1 cellular context compared by ENCODE assay signal in the genomic region with DNA sequence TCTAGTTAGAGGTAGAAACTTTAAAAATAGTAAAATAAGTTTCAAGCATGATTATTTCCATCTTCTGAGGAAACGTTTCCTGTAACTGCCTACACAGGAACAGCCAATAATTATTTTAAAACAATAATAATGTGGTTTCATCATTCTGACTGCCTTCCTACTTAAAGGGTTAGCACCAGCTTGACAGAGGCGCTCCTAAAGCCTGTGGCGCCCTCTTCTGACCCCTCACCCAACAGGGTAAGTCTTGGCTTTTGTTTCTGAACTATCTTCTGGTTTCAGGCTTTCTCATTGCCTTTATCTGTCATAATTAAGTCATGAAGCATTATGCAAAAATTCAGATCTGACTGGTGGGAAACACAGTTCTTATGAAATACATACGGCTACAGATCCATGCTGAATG.
A peak's percentile ranks its signal among the peaks of the same experiment; 100 is the strongest.
TF ChIP-seq lines count a peak whose summit lies in the region.

No MANE protein-coding gene starts in this region.

TF ChIP-seq in GM12878, 131 proteins besides CTCF, POLR2A, EP300 and RAD21 (continued from another document):
- no peak; the same call in 1 of the 2 replicates for TF ChIP-seq PKNOX1 (IDR thresholded peaks at IDR 0.05)
- TF ChIP-seq ZBED1 (IDR thresholded peaks at IDR 0.05; ENCODE audit: borderline replicate concordance) = no peak
- 0 out of 2 replicates have a peak, but pooled peaks have one; percentile 18 for TF ChIP-seq ESRRA (IDR thresholded peaks at IDR 0.05; ENCODE audit: low read length)
- no peak for TF ChIP-seq IRF4 (IDR thresholded peaks at IDR 0.05; ENCODE audit: low read depth, low read length)
- peak; percentile 72 for TF ChIP-seq YY1 (IDR thresholded peaks at IDR 0.05; ENCODE audit: low read depth, low read length)
- peak; percentile 63; the same call in 1 of the 3 replicates for TF ChIP-seq POU2F2 (IDR thresholded peaks at IDR 0.05; ENCODE audit: borderline replicate concordance, low read depth, low read length)
- TF ChIP-seq NFIC (IDR thresholded peaks at IDR 0.05; ENCODE audit: low read depth, low read length) = 0 out of 2 replicates have a peak, but pooled peaks have one; percentile 40
- TF ChIP-seq, protein P1, sequence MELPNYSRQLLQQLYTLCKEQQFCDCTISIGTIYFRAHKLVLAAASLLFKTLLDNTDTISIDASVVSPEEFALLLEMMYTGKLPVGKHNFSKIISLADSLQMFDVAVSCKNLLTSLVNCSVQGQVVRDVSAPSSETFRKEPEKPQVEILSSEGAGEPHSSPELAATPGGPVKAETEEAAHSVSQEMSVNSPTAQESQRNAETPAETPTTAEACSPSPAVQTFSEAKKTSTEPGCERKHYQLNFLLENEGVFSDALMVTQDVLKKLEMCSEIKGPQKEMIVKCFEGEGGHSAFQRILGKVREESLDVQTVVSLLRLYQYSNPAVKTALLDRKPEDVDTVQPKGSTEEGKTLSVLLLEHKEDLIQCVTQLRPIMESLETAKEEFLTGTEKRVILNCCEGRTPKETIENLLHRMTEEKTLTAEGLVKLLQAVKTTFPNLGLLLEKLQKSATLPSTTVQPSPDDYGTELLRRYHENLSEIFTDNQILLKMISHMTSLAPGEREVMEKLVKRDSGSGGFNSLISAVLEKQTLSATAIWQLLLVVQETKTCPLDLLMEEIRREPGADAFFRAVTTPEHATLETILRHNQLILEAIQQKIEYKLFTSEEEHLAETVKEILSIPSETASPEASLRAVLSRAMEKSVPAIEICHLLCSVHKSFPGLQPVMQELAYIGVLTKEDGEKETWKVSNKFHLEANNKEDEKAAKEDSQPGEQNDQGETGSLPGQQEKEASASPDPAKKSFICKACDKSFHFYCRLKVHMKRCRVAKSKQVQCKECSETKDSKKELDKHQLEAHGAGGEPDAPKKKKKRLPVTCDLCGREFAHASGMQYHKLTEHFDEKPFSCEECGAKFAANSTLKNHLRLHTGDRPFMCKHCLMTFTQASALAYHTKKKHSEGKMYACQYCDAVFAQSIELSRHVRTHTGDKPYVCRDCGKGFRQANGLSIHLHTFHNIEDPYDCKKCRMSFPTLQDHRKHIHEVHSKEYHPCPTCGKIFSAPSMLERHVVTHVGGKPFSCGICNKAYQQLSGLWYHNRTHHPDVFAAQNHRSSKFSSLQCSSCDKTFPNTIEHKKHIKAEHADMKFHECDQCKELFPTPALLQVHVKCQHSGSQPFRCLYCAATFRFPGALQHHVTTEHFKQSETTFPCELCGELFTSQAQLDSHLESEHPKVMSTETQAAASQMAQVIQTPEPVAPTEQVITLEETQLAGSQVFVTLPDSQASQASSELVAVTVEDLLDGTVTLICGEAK (IDR thresholded peaks at IDR 0.05; ENCODE audit: borderline replicate concordance) = no peak
- TF ChIP-seq, protein P2, sequence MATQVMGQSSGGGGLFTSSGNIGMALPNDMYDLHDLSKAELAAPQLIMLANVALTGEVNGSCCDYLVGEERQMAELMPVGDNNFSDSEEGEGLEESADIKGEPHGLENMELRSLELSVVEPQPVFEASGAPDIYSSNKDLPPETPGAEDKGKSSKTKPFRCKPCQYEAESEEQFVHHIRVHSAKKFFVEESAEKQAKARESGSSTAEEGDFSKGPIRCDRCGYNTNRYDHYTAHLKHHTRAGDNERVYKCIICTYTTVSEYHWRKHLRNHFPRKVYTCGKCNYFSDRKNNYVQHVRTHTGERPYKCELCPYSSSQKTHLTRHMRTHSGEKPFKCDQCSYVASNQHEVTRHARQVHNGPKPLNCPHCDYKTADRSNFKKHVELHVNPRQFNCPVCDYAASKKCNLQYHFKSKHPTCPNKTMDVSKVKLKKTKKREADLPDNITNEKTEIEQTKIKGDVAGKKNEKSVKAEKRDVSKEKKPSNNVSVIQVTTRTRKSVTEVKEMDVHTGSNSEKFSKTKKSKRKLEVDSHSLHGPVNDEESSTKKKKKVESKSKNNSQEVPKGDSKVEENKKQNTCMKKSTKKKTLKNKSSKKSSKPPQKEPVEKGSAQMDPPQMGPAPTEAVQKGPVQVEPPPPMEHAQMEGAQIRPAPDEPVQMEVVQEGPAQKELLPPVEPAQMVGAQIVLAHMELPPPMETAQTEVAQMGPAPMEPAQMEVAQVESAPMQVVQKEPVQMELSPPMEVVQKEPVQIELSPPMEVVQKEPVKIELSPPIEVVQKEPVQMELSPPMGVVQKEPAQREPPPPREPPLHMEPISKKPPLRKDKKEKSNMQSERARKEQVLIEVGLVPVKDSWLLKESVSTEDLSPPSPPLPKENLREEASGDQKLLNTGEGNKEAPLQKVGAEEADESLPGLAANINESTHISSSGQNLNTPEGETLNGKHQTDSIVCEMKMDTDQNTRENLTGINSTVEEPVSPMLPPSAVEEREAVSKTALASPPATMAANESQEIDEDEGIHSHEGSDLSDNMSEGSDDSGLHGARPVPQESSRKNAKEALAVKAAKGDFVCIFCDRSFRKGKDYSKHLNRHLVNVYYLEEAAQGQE (IDR thresholded peaks at IDR 0.05; ENCODE audit: low read depth, low read length) = no peak
- no peak for TF ChIP-seq SP1 (IDR thresholded peaks at IDR 0.05; ENCODE audit: low read depth, low read length)
- TF ChIP-seq JUNB (IDR thresholded peaks at IDR 0.05) = peak; percentile 14; the same call in 1 of the 2 replicates
- TF ChIP-seq MTA3 (IDR thresholded peaks at IDR 0.05; ENCODE audit: borderline replicate concordance, low read length) = no peak
- TF ChIP-seq STAT1 (conservative IDR thresholded peaks at IDR 0.05) = no peak
- no peak for TF ChIP-seq RB1 (IDR thresholded peaks at IDR 0.05; ENCODE audit: borderline replicate concordance)
- 0 out of 2 replicates have a peak, but pooled peaks have one; percentile 28 for TF ChIP-seq EED (IDR thresholded peaks at IDR 0.05; ENCODE audit: low read depth)
- TF ChIP-seq SKIL (IDR thresholded peaks at IDR 0.05; ENCODE audit: low read depth, poor library complexity, severe bottlenecking) = peak; percentile 29
- TF ChIP-seq CBX5 (IDR thresholded peaks at IDR 0.05; ENCODE audit: low read depth) = peak; percentile 65; the same call in 1 of the 2 replicates
- TF ChIP-seq, protein P3, sequence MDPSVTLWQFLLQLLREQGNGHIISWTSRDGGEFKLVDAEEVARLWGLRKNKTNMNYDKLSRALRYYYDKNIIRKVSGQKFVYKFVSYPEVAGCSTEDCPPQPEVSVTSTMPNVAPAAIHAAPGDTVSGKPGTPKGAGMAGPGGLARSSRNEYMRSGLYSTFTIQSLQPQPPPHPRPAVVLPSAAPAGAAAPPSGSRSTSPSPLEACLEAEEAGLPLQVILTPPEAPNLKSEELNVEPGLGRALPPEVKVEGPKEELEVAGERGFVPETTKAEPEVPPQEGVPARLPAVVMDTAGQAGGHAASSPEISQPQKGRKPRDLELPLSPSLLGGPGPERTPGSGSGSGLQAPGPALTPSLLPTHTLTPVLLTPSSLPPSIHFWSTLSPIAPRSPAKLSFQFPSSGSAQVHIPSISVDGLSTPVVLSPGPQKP (IDR thresholded peaks at IDR 0.05; ENCODE audit: low read depth, low read length) = no peak
- no peak for TF ChIP-seq ZNF217 (IDR thresholded peaks at IDR 0.05)
- no peak for TF ChIP-seq NFXL1 (IDR thresholded peaks at IDR 0.05; ENCODE audit: borderline replicate concordance)
- peak; percentile 83 for TF ChIP-seq SMC3 (IDR thresholded peaks at IDR 0.05; ENCODE audit: borderline replicate concordance, low read length)
- no peak for TF ChIP-seq KDM1A (IDR thresholded peaks at IDR 0.05; ENCODE audit: borderline replicate concordance)
- TF ChIP-seq TAF1 (IDR thresholded peaks at IDR 0.05; ENCODE audit: borderline replicate concordance, low read depth, low read length) = no peak
- TF ChIP-seq, protein P4, sequence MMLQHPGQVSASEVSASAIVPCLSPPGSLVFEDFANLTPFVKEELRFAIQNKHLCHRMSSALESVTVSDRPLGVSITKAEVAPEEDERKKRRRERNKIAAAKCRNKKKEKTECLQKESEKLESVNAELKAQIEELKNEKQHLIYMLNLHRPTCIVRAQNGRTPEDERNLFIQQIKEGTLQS (IDR thresholded peaks at IDR 0.05; ENCODE audit: borderline replicate concordance, extremely low read depth, low read depth, low read length) = peak; percentile 11; the same call in 1 of the 2 replicates
- TF ChIP-seq IKZF1 (conservative IDR thresholded peaks at IDR 0.05) = peak; percentile 29; the same call in 1 of the 2 replicates
- 0 out of 2 replicates have a peak, but pooled peaks have one; percentile 29 for TF ChIP-seq ZNF207 (IDR thresholded peaks at IDR 0.05; ENCODE audit: borderline replicate concordance)
- TF ChIP-seq RBBP5 (conservative IDR thresholded peaks at IDR 0.05) = no peak
- TF ChIP-seq, protein P5, sequence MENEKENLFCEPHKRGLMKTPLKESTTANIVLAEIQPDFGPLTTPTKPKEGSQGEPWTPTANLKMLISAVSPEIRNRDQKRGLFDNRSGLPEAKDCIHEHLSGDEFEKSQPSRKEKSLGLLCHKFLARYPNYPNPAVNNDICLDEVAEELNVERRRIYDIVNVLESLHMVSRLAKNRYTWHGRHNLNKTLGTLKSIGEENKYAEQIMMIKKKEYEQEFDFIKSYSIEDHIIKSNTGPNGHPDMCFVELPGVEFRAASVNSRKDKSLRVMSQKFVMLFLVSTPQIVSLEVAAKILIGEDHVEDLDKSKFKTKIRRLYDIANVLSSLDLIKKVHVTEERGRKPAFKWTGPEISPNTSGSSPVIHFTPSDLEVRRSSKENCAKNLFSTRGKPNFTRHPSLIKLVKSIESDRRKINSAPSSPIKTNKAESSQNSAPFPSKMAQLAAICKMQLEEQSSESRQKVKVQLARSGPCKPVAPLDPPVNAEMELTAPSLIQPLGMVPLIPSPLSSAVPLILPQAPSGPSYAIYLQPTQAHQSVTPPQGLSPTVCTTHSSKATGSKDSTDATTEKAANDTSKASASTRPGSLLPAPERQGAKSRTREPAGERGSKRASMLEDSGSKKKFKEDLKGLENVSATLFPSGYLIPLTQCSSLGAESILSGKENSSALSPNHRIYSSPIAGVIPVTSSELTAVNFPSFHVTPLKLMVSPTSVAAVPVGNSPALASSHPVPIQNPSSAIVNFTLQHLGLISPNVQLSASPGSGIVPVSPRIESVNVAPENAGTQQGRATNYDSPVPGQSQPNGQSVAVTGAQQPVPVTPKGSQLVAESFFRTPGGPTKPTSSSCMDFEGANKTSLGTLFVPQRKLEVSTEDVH (IDR thresholded peaks at IDR 0.05; ENCODE audit: low read depth, partially characterized antibody) = no peak
- TF ChIP-seq MEF2B (IDR thresholded peaks at IDR 0.05; ENCODE audit: partially characterized antibody, poor library complexity, severe bottlenecking) = no peak
- no peak for TF ChIP-seq CHD2 (IDR thresholded peaks at IDR 0.05; ENCODE audit: borderline replicate concordance, low read depth, low read length)
- TF ChIP-seq, protein P6, sequence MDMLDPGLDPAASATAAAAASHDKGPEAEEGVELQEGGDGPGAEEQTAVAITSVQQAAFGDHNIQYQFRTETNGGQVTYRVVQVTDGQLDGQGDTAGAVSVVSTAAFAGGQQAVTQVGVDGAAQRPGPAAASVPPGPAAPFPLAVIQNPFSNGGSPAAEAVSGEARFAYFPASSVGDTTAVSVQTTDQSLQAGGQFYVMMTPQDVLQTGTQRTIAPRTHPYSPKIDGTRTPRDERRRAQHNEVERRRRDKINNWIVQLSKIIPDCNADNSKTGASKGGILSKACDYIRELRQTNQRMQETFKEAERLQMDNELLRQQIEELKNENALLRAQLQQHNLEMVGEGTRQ (IDR thresholded peaks at IDR 0.05; ENCODE audit: borderline replicate concordance, low read depth, low read length) = no peak
TF ChIP-seq in GM12878: peak in this region for 18.
